25 cellular contexts compared by ENCODE assay signal in the genomic region with DNA sequence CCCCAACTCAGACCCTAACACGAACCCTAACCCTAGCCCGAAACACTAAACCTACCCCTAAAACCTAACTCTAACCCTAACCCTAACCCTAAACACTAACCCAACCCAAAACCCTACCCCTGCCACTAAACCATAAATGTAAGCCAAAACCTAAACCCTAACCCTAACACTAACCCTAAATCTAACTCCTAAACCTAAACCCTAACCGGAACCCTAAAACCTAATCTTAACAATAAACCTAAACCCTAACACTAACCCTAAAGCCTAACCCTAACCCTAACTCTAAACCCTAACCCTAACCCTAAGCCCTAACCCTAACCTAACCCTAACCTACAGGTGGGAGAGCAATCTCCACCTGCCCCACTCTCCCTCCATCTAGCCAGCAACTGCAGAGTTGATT.
"Had no signal": no experiment of that assay in that cellular context is flagged by ENCODE, and none has a peak within 500 bp of the region (broad histone marks: within the 10 kb centered on the region; RNA-seq: fewer than 3 reads in every experiment).

No MANE protein-coding gene starts in this region.

- H3K36me3 ChIP-seq: left ventricle myocardium inferior, ovary, right atrium auricular region, stomach, thyroid gland, transverse colon, upper lobe of right lung had no signal

- H3K27ac ChIP-seq: left ventricle myocardium inferior, ovary, right atrium auricular region, skin epidermis, stomach, testis, thyroid gland, transverse colon, upper lobe of right lung had no signal

- H3K9me3 Mint-ChIP-seq: natural killer cell treated with Interleukin-12 subunit alpha and Interleukin-12 subunit beta and Interleukin-15 and Interleukin-18, amount 100 ng/mL, for 72 hours had no signal

- H3K4me1 Mint-ChIP-seq: naive thymus-derived CD4-positive, alpha-beta T cell; stimulated activated naive B cell treated with anti-CD40 and anti-IgM and Interleukin-4, amounts not matched to agents 10 μg/mL and 1 μg/mL and 100 μg/mL, for 72 hours had no signal

- H3K4me3 ChIP-seq: left ventricle myocardium inferior, lung, mucosa of descending colon, ovary, right atrium auricular region, skin epidermis, stomach, testis, thyroid gland, transverse colon, upper lobe of right lung had no signal

- H3K36me3 Mint-ChIP-seq: natural killer cell treated with Interleukin-12 subunit alpha and Interleukin-12 subunit beta and Interleukin-15 and Interleukin-18, amount 100 ng/mL, for 72 hours had no signal

- H3K4me3 Mint-ChIP-seq: naive thymus-derived CD4-positive, alpha-beta T cell; natural killer cell treated with Interleukin-12 subunit alpha and Interleukin-12 subunit beta and Interleukin-15 and Interleukin-18, amount 100 ng/mL, for 72 hours; stimulated activated naive B cell treated with anti-CD40 and anti-IgM and Interleukin-4, amounts not matched to agents 10 μg/mL and 1 μg/mL and 100 μg/mL, for 72 hours had no signal

- FAIRE-seq: urothelium cell line had no signal

- ATAC-seq: mucosa of descending colon; naive thymus-derived CD4-positive, alpha-beta T cell; sciatic nerve; stimulated activated naive B cell treated with anti-CD40 and anti-IgM and Interleukin-4, amounts not matched to agents 10 μg/mL and 1 μg/mL and 100 μg/mL, for 72 hours; stimulated activated naive CD8-positive, alpha-beta T cell treated with anti-CD3 and anti-CD28 coated beads, Interleukin-15, Interleukin-2, amounts not matched to agents 100 U/mL and 50 U/mL, for 24 hours; upper lobe of right lung had no signal

- H3K27me3 ChIP-seq: ovary, right atrium auricular region, stomach, testis, thyroid gland, transverse colon, upper lobe of right lung had no signal

- H3K9me3 ChIP-seq: ovary, right atrium auricular region, testis, thyroid gland, transverse colon, upper lobe of right lung had no signal

- H3K4me1 ChIP-seq: stomach, testis, thyroid gland, transverse colon, upper lobe of right lung had no signal

- H3K27me3 Mint-ChIP-seq: natural killer cell treated with Interleukin-12 subunit alpha and Interleukin-12 subunit beta and Interleukin-15 and Interleukin-18, amount 100 ng/mL, for 72 hours; progenitor cell of endocrine pancreas had no signal

- H3K27ac Mint-ChIP-seq: naive thymus-derived CD4-positive, alpha-beta T cell; natural killer cell treated with Interleukin-12 subunit alpha and Interleukin-12 subunit beta and Interleukin-15 and Interleukin-18, amount 100 ng/mL, for 72 hours; progenitor cell of endocrine pancreas; stimulated activated naive B cell treated with anti-CD40 and anti-IgM and Interleukin-4, amounts not matched to agents 10 μg/mL and 1 μg/mL and 100 μg/mL, for 72 hours had no signal

- DNase-seq: hypothalamus; islet precursor cell; left ventricle myocardium inferior; midbrain; mucosa of descending colon; naive thymus-derived CD4-positive, alpha-beta T cell; ovary; stimulated activated CD4-positive, alpha-beta T cell treated with anti-CD3 and anti-CD28 coated beads, Interleukin-12 subunit alpha, Interleukin-12 subunit beta, amount 100 ng/mL, for 4 hours; stimulated activated CD4-positive, alpha-beta T cell treated with anti-CD3 and anti-CD28 coated beads, Interleukin-15, amount 100 ng/mL, for 24 hours; stimulated activated CD4-positive, alpha-beta T cell treated with anti-CD3 and anti-CD28 coated beads, Interleukin-2, amount 100 ng/mL, for 24 hours; stimulated activated CD4-positive, alpha-beta T cell treated with anti-CD3 and anti-CD28 coated beads, Interleukin-4, amount 100 ng/mL, for 1 hour; stimulated activated naive B cell treated with anti-CD40 and anti-IgM and Interleukin-4, amounts not matched to agents 10 μg/mL and 1 μg/mL and 100 μg/mL, for 72 hours; stimulated activated naive CD8-positive, alpha-beta T cell treated with anti-CD3 and anti-CD28 coated beads, Interleukin-15, Interleukin-2, amounts not matched to agents 100 U/mL and 50 U/mL, for 24 hours; stomach; testis; thyroid gland; transverse colon; upper lobe of right lung had no signal
